Comparison of ENCODE assay signal across 8 cellular contexts in genomic region chr3:126654571-126655393, GRCh38. TPM values are rescaled to one million over a fixed set of nuclear protein-coding genes. Genes with fewer than 3 reads are reported as not detected.
DNase-seq lines count a peak whose midpoint lies in the region; ATAC-seq and TF ChIP-seq lines count a peak whose summit lies in the region.

Gene TXNRD3, minus strand, starts transcription at chr3:126655124.

- peaks cover 0 to 5% (median 3%) of the 10 kb centered on the region in 4 donors for H3K9me3 ChIP-seq in liver (ENCODE audit: control insufficient read depth in 4 of 4, low read length in 3 of 4)

- H3K27me3 ChIP-seq in liver (ENCODE audit: control insufficient read depth in 4 of 4, insufficient read depth in 4 of 4, low read length in 3 of 4), result no peaks in the 10 kb centered on the region

- ATAC-seq in HG02840 (IDR thresholded peaks at IDR 0.05; ENCODE audit: low FRiP score, unreplicated experiment) (no peak), HG02870 (IDR thresholded peaks at IDR 0.05; ENCODE audit: unreplicated experiment) (no peak)

- peak within 1 kb of the TSS; percentile 17 for H3K4me3 ChIP-seq in GM12875 (ENCODE audit: low read depth, low read length)
- H3K4me3 ChIP-seq in liver (ENCODE audit: low read depth in 1 of 3, low read length in 3 of 3), result peak within 1 kb of the TSS; percentile 88 to 97 (median 94)

- WGBS in liver, result under 1% methylated on average over 102 of the region's 102 CpGs

- TF ChIP-seq RAD21 in liver (IDR thresholded peaks at IDR 0.05), result no peak

- DNase-seq in NCI-H2171 (lab: John Stamatoyannopoulos, UW), result peak; percentile 79
- peak; percentile 82 to 84 for DNase-seq in activated CD4-positive, alpha-beta T cell treated with anti-CD3 and anti-CD28 coated beads, Interleukin-2, amount 50 U/mL, for 48 hours
- DNase-seq in dermis microvascular lymphatic vessel endothelial cell (ENCODE audit: low read depth in 2 of 2), result peak; percentile 33 to 73
- DNase-seq in stimulated activated CD4-positive, alpha-beta T cell treated with anti-CD3 and anti-CD28 coated beads, Interleukin-2, amount 100 ng/mL, for 24 hours, result peak; percentile 82 to 91

- H3K27ac ChIP-seq in liver (ENCODE audit: low read depth in 1 of 2, low read length in 2 of 2), result peak within 1 kb of the TSS; percentile 83 to 84

- no peaks in the 10 kb centered on the region for H3K36me3 ChIP-seq in liver (ENCODE audit: control insufficient read depth in 4 of 4, insufficient read depth in 3 of 4, low read depth in 1 of 4, low read length in 3 of 4)

- peak within 1 kb of the TSS; percentile 79 to 97 for H3K9ac ChIP-seq in liver (ENCODE audit: low read depth in 1 of 2, low read length in 2 of 2)

- TF ChIP-seq CTCF in GM12875 (IDR thresholded peaks at IDR 0.05; ENCODE audit: borderline replicate concordance, insufficient read depth, low read depth, low read length) (no peak), liver (IDR thresholded peaks at IDR 0.05; ENCODE audit: low read depth, low read length, missing input control) (no peak)

- peaks cover 0 to 15% (median 8%) of the 10 kb centered on the region in 4 donors for H3K4me1 ChIP-seq in liver (ENCODE audit: control insufficient read depth in 4 of 4, insufficient read depth in 4 of 4, low read length in 3 of 4)

TF ChIP-seq in liver, 16 proteins besides CTCF, POLR2A, EP300 and RAD21:
- TF ChIP-seq RXRA (IDR thresholded peaks at IDR 0.05), result no peak
- TF ChIP-seq JUND (IDR thresholded peaks at IDR 0.05), result no peak
- no peak for TF ChIP-seq TAF1 (conservative IDR thresholded peaks at IDR 0.05)
- TF ChIP-seq YY1 (IDR thresholded peaks at IDR 0.05), result no peak
- TF ChIP-seq GABPA (IDR thresholded peaks at IDR 0.05 in 1 of 2, conservative IDR thresholded peaks at IDR 0.05 in 1 of 2), result no peak
- no peak for TF ChIP-seq SP1 (IDR thresholded peaks at IDR 0.05)
- TF ChIP-seq REST (IDR thresholded peaks at IDR 0.05), result no peak
- no peak for TF ChIP-seq ATF3 (IDR thresholded peaks at IDR 0.05)
- TF ChIP-seq MAX (IDR thresholded peaks at IDR 0.05), result no peak
- TF ChIP-seq FOXA2 (IDR thresholded peaks at IDR 0.05), result no peak
- no peak for TF ChIP-seq HNF4A (conservative IDR thresholded peaks at IDR 0.05)
- TF ChIP-seq EGR1 (IDR thresholded peaks at IDR 0.05; ENCODE audit: low read depth in 2 of 2), result no peak
- no peak for TF ChIP-seq ZBTB33 (IDR thresholded peaks at IDR 0.05)
- no peak for TF ChIP-seq HNF4G (IDR thresholded peaks at IDR 0.05)
- TF ChIP-seq NR2F2 (IDR thresholded peaks at IDR 0.05), result no peak
- TF ChIP-seq FOXA1 (IDR thresholded peaks at IDR 0.05), result no peak

RNA-seq across cellular contexts. Expression of gene TXNRD3, which starts in this region (rescaled TPM):
- 8.6 and 9.9 TPM in 2 replicates for total RNA-seq in dermis microvascular lymphatic vessel endothelial cell
- 10 to 100 TPM in 1 of 2 donors, 1 to 10 TPM in 1; 7.3 to 11.0 TPM for total RNA-seq in liver
- 1 to 10 TPM; 7.0 to 8.0 TPM for polyA plus RNA-seq in liver
